In genomic region chrX:93673056-93673868, GRCh38 we compare ENCODE assay signal across 8 cellular contexts. TPM values are rescaled to one million over a fixed set of nuclear protein-coding genes. Genes with fewer than 3 reads are reported as not detected.
DNase-seq lines count a peak whose midpoint lies in the region; ATAC-seq lines count a peak whose summit lies in the region.

Gene NAP1L3 (minus strand): TSS chrX:93673578. CDS start chrX:93673304, 274 bp downstream.

- intact Hi-C loops in Right ventricle myocardium inferior (cut with DNase I): no loop called here

- H3K9me3 Mint-ChIP-seq in activated naive CD8-positive, alpha-beta T cell (ENCODE audit: low read depth): no peaks in the 10 kb centered on the region

- H3K36me3 ChIP-seq in SJCRH30 (no peaks in the 10 kb centered on the region), subcutaneous abdominal adipose tissue (ENCODE audit: control insufficient read depth in 5 of 5, insufficient read depth in 5 of 5, low read length in 5 of 5) (no peaks in the 10 kb centered on the region)

- no peaks in the 10 kb centered on the region for H3K4me1 ChIP-seq in SJCRH30
- peaks cover 0 to 18% (median 10%) of the 10 kb centered on the region in 5 donors for H3K4me1 ChIP-seq in subcutaneous abdominal adipose tissue (ENCODE audit: control insufficient read depth in 5 of 5, insufficient read depth in 5 of 5, low read length in 5 of 5)

- ATAC-seq in HG03064 (IDR thresholded peaks at IDR 0.05; ENCODE audit: low read depth, unreplicated experiment) (peak; percentile 59), Right ventricle myocardium inferior (peak; percentile 86)

- peak within 1 kb of the TSS; percentile 87 for H3K27ac Mint-ChIP-seq in activated naive CD8-positive, alpha-beta T cell

- H3K4me3 ChIP-seq in SJCRH30: peak within 1 kb of the TSS; percentile 62
- peak within 1 kb of the TSS; percentile 75 to 86 (median 78) for H3K4me3 ChIP-seq in subcutaneous abdominal adipose tissue (ENCODE audit: low read depth in 1 of 5, low read length in 5 of 5)

- no peaks in the 10 kb centered on the region for H3K36me3 Mint-ChIP-seq in activated naive CD8-positive, alpha-beta T cell

- H3K27me3 Mint-ChIP-seq in activated naive CD8-positive, alpha-beta T cell: no peaks in the 10 kb centered on the region

- H3K9me3 ChIP-seq in SJCRH30 (replicated peaks) (no peaks in the 10 kb centered on the region), subcutaneous abdominal adipose tissue (ENCODE audit: control insufficient read depth in 5 of 5, low read length in 5 of 5) (no peaks in the 10 kb centered on the region)

- peaks cover 20% of the 10 kb centered on the region for H3K4me1 Mint-ChIP-seq in activated naive CD8-positive, alpha-beta T cell (ENCODE audit: low read depth)

- H3K27ac ChIP-seq in SJCRH30 (no peak within 1 kb of the TSS), subcutaneous abdominal adipose tissue (ENCODE audit: low read depth, low read length) (peak within 1 kb of the TSS; percentile 37)

- H3K27me3 ChIP-seq in SJCRH30 (no peaks in the 10 kb centered on the region), subcutaneous abdominal adipose tissue (ENCODE audit: control insufficient read depth in 5 of 5, insufficient read depth in 4 of 5, low read length in 5 of 5) (peaks cover 3 to 22% (median 11%) of the 10 kb centered on the region in 5 donors)

- DNase-seq in EH (ENCODE audit: low read depth) (peak; percentile 53), SJCRH30 (peak; percentile 42 to 63), Right ventricle myocardium inferior (ENCODE audit: missing footprints) (peak; percentile 72), non-pigmented ciliary epithelial cell (ENCODE audit: low read depth) (peak; percentile 53), NCI-H226 (no peak)

- peak within 1 kb of the TSS; percentile 94 for H3K4me3 Mint-ChIP-seq in activated naive CD8-positive, alpha-beta T cell

- peak within 1 kb of the TSS in 2 of 5 donors; percentile 39 to 41 for H3K9ac ChIP-seq in subcutaneous abdominal adipose tissue (ENCODE audit: low read length in 5 of 5)

RNA-seq across cellular contexts. Expression of gene NAP1L3, which starts in this region (rescaled TPM):
- total RNA-seq in SJCRH30 (2014; rRNA removed; shearing (Covaris generic)): 0.47 and 0.66 TPM in 2 replicates
- 0.76 TPM for total RNA-seq in Right ventricle myocardium inferior

Comparison
In these comparisons a context has a peak if more than half of its experiments do, and no peak if none do; other contexts are left out.
1. Peak in DNase-seq and H3K4me3 ChIP-seq in SJCRH30; RNA of the gene not detected or under 1 TPM.
2. Peak in DNase-seq and ATAC-seq in Right ventricle myocardium inferior; RNA of the gene not detected or under 1 TPM.